Comparison of ENCODE assay signal across 10 cellular contexts in the genomic region with DNA sequence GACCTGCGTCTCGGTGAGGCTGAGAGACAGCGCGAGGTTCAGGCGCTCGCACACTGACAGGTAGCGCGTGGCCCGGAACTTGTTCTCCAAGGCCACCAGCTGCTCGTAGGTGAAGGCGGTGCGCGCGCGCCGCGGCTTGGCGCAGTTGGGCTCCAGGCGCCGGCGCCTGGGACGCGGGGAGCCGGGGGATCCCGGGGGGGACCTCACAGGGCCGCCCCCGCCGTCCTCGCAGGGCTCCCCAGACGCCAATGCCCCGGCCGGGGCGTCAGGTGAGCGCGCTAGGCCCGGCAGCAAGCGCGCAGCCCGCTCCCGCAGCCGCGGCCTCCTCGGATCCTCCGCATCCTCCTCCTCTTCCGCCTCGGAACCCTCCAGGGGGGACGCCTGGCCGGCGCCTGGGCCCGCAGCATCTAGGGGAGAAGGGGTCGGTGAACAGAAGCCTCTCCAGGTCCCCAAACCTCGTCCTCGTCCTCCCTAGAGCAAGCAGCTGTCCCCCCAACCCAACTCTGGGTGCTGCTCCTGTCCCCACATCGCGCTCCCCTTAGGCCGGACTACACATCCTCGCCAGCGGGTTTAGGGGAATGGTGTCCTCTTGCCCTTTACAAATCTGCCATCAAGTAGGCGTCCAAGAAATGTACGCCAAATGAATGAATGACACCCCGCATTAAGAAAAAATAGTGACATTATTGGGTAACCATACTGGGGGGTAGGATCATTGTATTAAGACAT. TPM values are rescaled to one million over a fixed set of nuclear protein-coding genes. Genes with fewer than 3 reads are reported as not detected.
DNase-seq lines count a peak whose midpoint lies in the region; ATAC-seq and TF ChIP-seq lines count a peak whose summit lies in the region.
"Had no signal": no experiment of that assay in that cellular context is flagged by ENCODE, and none has a peak within 500 bp of the region (broad histone marks: within the 10 kb centered on the region; RNA-seq: fewer than 3 reads in every experiment).

No MANE protein-coding gene starts in this region.

- H3K9me3 ChIP-seq in HUES64 (ENCODE audit: insufficient read depth, low read depth, low read length), result no peaks in the 10 kb centered on the region
- no peaks in the 10 kb centered on the region for H3K9me3 ChIP-seq in esophagus muscularis mucosa
- H3K9me3 ChIP-seq in parathyroid adenoma (ENCODE audit: control insufficient read depth, low read length), result no peaks in the 10 kb centered on the region

- no peak for TF ChIP-seq POLR2A in esophagus muscularis mucosa (IDR thresholded peaks at IDR 0.05; ENCODE audit: low read depth)

- peak; percentile 44 for DNase-seq in NCI-H146 (lab: John Stamatoyannopoulos, UW)
- no peak for DNase-seq in NCI-H146 treated with DMSO at 0.1 percent for 48 hours (lab: John Stamatoyannopoulos, UW; ENCODE audit: unreplicated experiment)
- DNase-seq in esophagus muscularis mucosa (ENCODE audit: extremely low spot score), result no peak
- no peak for DNase-seq in H4 (ENCODE audit: low spot score)
- no peak for DNase-seq in AG20443 (ENCODE audit: low spot score)
- DNase-seq: NCI-H226 had no signal

- H3K4me3 ChIP-seq in HUES64 (ENCODE audit: low read length) (peak overlapping the region; percentile 57), esophagus muscularis mucosa (peak overlapping the region; percentile 33 to 41 (median 36)), parathyroid adenoma (ENCODE audit: low read depth, low read length) (no peak overlapping the region)

- intact Hi-C loops in esophagus muscularis mucosa (cut with DNase I), result no loop called here

- no peaks in the 10 kb centered on the region for H3K79me2 ChIP-seq in parathyroid adenoma

- H3K9ac ChIP-seq in HUES64 (ENCODE audit: low read depth, low read length) (peak overlapping the region; percentile 16; the same call in 1 of the 2 replicates), parathyroid adenoma (no peak overlapping the region)

- H3K27ac ChIP-seq in HUES64 (ENCODE audit: low read depth, low read length) (no peak overlapping the region), esophagus muscularis mucosa (replicated peaks in 1 of 4) (no peak overlapping the region), parathyroid adenoma (no peak overlapping the region)

- H3K27me3 ChIP-seq in HUES64 (ENCODE audit: insufficient read depth, low read length) (peaks cover 85% of the 10 kb centered on the region), esophagus muscularis mucosa (peaks cover 7 to 91% (median 46%) of the 10 kb centered on the region in 4 donors), parathyroid adenoma (ENCODE audit: control insufficient read depth, insufficient read depth, low read length) (no peaks in the 10 kb centered on the region)

- H2AFZ ChIP-seq in parathyroid adenoma, result peak overlapping the region; percentile 23

- peak overlapping the region; percentile 26 for H3K4me2 ChIP-seq in parathyroid adenoma (ENCODE audit: low read length)

- ATAC-seq in GM18858 (IDR thresholded peaks at IDR 0.05; ENCODE audit: unreplicated experiment), result no peak

- H3K36me3 ChIP-seq in HUES64 (ENCODE audit: insufficient read depth, low read length), result no peaks in the 10 kb centered on the region
- no peaks in the 10 kb centered on the region for H3K36me3 ChIP-seq in esophagus muscularis mucosa
- H3K36me3 ChIP-seq in parathyroid adenoma (ENCODE audit: control insufficient read depth, insufficient read depth, low read length), result no peaks in the 10 kb centered on the region

- peaks cover 24% of the 10 kb centered on the region for H3K4me1 ChIP-seq in HUES64 (ENCODE audit: insufficient read depth, low read length)
- peaks cover 17 to 40% (median 38%) of the 10 kb centered on the region in 4 donors for H3K4me1 ChIP-seq in esophagus muscularis mucosa
- no peaks in the 10 kb centered on the region for H3K4me1 ChIP-seq in parathyroid adenoma

- TF ChIP-seq CTCF in esophagus muscularis mucosa (IDR thresholded peaks at IDR 0.05) (no peak), parathyroid adenoma (IDR thresholded peaks at IDR 0.05) (no peak)

- WGBS in HUES64, result under 1% methylated on average over 60 of the region's 61 CpGs
- 8% methylated on average over 20 of the region's 61 CpGs for WGBS in esophagus muscularis mucosa

- TF ChIP-seq EP300 in esophagus muscularis mucosa (IDR thresholded peaks at IDR 0.05), result no peak

RNA-seq across cellular contexts. Expression of gene NKX1-2, which starts 1.9 kb away (rescaled TPM):
- 47.3 TPM for polyA plus RNA-seq in HUES64 (2013, experiment 1 of 2)
- 45.8 TPM for polyA plus RNA-seq in HUES64 (2013, experiment 2 of 2)
- total RNA-seq in esophagus muscularis mucosa, result not detected
- 0.02 TPM in 1 of 2 replicates, not detected in the other for total RNA-seq in H4 (2014; rRNA removed; shearing (Covaris generic))
- total RNA-seq: subcutaneous adipose tissue had no signal

RNA-seq across cellular contexts. Expression of gene LHPP, which starts 13.7 kb away (rescaled TPM):
- 13.3 TPM for polyA plus RNA-seq in HUES64 (2013, experiment 1 of 2)
- 19.1 TPM for polyA plus RNA-seq in HUES64 (2013, experiment 2 of 2)
- total RNA-seq in esophagus muscularis mucosa, result 10 to 100 TPM; 10.8 to 20.9 (median 15.7) TPM
- 8.2 and 20.3 TPM in 2 replicates for total RNA-seq in H4 (2014; rRNA removed; shearing (Covaris generic))

RNA-seq across cellular contexts. Expression of gene OAT, which starts 29.2 kb away (rescaled TPM):
- 82.8 TPM for polyA plus RNA-seq in HUES64 (2013, experiment 1 of 2)
- polyA plus RNA-seq in HUES64 (2013, experiment 2 of 2), result 80.3 TPM
- 100 to 1,000 TPM in 3 of 4 donors, 10 to 100 TPM in 1; 98.8 to 169 (median 143) TPM for total RNA-seq in esophagus muscularis mucosa
- 198 and 200 TPM in 2 replicates for total RNA-seq in H4 (2014; rRNA removed; shearing (Covaris generic))
